Comparison of ENCODE assay signal across 1 cellular context in the genomic region with DNA sequence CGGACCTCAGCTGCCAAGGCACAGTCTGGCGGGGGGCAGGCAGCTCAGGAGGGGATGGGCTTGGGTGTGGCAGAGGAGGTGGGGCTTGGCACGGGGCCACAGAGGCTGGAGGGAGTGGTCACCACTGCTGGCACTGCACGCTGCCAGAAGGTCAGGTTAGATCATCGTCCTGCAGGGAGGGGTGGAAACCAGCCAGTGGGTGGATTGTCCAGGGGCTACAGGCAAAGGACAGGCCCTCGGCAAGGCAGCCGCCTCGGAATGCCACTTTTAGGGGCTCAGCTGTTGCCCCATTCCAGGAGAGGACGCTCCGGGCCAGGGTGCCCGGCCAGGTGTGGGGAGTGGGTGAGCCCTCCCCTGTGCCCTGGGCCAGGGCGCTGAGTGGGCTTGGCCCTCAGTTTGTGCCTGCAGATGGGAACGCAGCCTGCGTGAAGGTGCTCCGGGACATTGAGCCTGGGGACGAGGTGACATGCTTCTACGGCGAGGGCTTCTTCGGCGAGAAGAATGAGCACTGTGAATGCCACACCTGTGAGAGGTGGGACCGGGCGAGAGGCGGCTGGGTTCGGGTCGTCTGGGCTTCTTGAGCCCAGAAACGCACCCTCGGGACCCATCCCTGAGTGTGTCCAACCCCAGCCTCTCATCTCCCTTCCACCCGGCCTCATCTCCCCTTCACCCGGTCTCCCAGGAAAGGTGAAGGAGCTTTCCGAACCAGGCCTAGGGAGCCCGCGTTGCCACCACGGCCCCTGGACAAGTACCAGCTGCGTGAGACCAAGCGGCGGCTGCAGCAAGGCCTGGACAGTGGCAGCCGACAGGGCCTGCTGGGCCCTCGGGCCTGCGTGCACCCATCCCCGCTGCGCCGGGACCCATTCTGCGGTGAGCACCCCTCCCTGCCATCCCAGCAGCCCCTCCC.
A peak's percentile ranks its signal among the peaks of the same experiment; 100 is the strongest.
TF ChIP-seq lines count a peak whose summit lies in the region.

No MANE protein-coding gene starts in this region.

TF ChIP-seq in HEK293, 187 proteins besides CTCF, POLR2A, EP300 and RAD21 (continued from another document):
- TF ChIP-seq, protein P1, sequence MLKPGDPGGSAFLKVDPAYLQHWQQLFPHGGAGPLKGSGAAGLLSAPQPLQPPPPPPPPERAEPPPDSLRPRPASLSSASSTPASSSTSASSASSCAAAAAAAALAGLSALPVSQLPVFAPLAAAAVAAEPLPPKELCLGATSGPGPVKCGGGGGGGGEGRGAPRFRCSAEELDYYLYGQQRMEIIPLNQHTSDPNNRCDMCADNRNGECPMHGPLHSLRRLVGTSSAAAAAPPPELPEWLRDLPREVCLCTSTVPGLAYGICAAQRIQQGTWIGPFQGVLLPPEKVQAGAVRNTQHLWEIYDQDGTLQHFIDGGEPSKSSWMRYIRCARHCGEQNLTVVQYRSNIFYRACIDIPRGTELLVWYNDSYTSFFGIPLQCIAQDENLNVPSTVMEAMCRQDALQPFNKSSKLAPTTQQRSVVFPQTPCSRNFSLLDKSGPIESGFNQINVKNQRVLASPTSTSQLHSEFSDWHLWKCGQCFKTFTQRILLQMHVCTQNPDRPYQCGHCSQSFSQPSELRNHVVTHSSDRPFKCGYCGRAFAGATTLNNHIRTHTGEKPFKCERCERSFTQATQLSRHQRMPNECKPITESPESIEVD (tag by site-specific recombination; IDR thresholded peaks at IDR 0.05): no peak
- TF ChIP-seq ZNF202 (tag by site-specific recombination; IDR thresholded peaks at IDR 0.05; ENCODE audit: borderline replicate concordance) (no peak), ZNF10 (tag by site-specific recombination; IDR thresholded peaks at IDR 0.05) (peak; percentile 71; the same call in 1 of the 2 replicates), ZNF350 (tag by site-specific recombination; IDR thresholded peaks at IDR 0.05) (no peak), ZNF19 (tag by site-specific recombination; IDR thresholded peaks at IDR 0.05; ENCODE audit: low read depth) (no peak), KLF8 (tag by site-specific recombination; IDR thresholded peaks at IDR 0.05) (peak; percentile 67; the same call in 1 of the 2 replicates), ZFP41 (tag by site-specific recombination; IDR thresholded peaks at IDR 0.05; ENCODE audit: borderline replicate concordance) (no peak), ZIC2 (tag by site-specific recombination; IDR thresholded peaks at IDR 0.05) (0 out of 2 replicates have a peak, but pooled peaks have one; percentile 17), ZNF596 (tag by site-specific recombination; IDR thresholded peaks at IDR 0.05) (no peak), KLF10 (tag by site-specific recombination; IDR thresholded peaks at IDR 0.05) (peak; percentile 54; the same call in 1 of the 2 replicates), ZNF341 (tag by site-specific recombination; IDR thresholded peaks at IDR 0.05; ENCODE audit: low read depth) (peak; percentile 95), EGR2 (tag by site-specific recombination; IDR thresholded peaks at IDR 0.05; ENCODE audit: low read depth) (0 out of 2 replicates have a peak, but pooled peaks have one; percentile 14), ZNF510 (tag by site-specific recombination; IDR thresholded peaks at IDR 0.05; ENCODE audit: insufficient replicate concordance) (no peak), RBAK (tag by site-specific recombination; IDR thresholded peaks at IDR 0.05) (no peak), KLF1 (tag by site-specific recombination; IDR thresholded peaks at IDR 0.05) (peak; percentile 95)
- TF ChIP-seq, protein P2, sequence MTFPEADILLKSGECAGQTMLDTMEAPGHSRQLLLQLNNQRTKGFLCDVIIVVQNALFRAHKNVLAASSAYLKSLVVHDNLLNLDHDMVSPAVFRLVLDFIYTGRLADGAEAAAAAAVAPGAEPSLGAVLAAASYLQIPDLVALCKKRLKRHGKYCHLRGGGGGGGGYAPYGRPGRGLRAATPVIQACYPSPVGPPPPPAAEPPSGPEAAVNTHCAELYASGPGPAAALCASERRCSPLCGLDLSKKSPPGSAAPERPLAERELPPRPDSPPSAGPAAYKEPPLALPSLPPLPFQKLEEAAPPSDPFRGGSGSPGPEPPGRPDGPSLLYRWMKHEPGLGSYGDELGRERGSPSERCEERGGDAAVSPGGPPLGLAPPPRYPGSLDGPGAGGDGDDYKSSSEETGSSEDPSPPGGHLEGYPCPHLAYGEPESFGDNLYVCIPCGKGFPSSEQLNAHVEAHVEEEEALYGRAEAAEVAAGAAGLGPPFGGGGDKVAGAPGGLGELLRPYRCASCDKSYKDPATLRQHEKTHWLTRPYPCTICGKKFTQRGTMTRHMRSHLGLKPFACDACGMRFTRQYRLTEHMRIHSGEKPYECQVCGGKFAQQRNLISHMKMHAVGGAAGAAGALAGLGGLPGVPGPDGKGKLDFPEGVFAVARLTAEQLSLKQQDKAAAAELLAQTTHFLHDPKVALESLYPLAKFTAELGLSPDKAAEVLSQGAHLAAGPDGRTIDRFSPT (tag by site-specific recombination; IDR thresholded peaks at IDR 0.05): no peak
- TF ChIP-seq, protein P3, sequence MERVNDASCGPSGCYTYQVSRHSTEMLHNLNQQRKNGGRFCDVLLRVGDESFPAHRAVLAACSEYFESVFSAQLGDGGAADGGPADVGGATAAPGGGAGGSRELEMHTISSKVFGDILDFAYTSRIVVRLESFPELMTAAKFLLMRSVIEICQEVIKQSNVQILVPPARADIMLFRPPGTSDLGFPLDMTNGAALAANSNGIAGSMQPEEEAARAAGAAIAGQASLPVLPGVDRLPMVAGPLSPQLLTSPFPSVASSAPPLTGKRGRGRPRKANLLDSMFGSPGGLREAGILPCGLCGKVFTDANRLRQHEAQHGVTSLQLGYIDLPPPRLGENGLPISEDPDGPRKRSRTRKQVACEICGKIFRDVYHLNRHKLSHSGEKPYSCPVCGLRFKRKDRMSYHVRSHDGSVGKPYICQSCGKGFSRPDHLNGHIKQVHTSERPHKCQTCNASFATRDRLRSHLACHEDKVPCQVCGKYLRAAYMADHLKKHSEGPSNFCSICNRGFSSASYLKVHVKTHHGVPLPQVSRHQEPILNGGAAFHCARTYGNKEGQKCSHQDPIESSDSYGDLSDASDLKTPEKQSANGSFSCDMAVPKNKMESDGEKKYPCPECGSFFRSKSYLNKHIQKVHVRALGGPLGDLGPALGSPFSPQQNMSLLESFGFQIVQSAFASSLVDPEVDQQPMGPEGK (tag by site-specific recombination; IDR thresholded peaks at IDR 0.05): peak; percentile 66
- TF ChIP-seq, protein P4, sequence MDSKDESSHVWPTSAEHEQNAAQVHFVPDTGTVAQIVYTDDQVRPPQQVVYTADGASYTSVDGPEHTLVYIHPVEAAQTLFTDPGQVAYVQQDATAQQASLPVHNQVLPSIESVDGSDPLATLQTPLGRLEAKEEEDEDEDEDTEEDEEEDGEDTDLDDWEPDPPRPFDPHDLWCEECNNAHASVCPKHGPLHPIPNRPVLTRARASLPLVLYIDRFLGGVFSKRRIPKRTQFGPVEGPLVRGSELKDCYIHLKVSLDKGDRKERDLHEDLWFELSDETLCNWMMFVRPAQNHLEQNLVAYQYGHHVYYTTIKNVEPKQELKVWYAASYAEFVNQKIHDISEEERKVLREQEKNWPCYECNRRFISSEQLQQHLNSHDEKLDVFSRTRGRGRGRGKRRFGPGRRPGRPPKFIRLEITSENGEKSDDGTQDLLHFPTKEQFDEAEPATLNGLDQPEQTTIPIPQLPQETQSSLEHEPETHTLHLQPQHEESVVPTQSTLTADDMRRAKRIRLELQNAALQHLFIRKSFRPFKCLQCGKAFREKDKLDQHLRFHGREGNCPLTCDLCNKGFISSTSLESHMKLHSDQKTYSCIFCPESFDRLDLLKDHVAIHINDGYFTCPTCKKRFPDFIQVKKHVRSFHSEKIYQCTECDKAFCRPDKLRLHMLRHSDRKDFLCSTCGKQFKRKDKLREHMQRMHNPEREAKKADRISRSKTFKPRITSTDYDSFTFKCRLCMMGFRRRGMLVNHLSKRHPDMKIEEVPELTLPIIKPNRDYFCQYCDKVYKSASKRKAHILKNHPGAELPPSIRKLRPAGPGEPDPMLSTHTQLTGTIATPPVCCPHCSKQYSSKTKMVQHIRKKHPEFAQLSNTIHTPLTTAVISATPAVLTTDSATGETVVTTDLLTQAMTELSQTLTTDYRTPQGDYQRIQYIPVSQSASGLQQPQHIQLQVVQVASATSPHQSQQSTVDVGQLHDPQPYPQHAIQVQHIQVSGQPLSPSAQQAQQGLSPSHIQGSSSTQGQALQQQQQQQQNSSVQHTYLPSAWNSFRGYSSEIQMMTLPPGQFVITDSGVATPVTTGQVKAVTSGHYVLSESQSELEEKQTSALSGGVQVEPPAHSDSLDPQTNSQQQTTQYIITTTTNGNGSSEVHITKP (tag by site-specific recombination; IDR thresholded peaks at IDR 0.05): peak; percentile 62
- TF ChIP-seq, protein P5, sequence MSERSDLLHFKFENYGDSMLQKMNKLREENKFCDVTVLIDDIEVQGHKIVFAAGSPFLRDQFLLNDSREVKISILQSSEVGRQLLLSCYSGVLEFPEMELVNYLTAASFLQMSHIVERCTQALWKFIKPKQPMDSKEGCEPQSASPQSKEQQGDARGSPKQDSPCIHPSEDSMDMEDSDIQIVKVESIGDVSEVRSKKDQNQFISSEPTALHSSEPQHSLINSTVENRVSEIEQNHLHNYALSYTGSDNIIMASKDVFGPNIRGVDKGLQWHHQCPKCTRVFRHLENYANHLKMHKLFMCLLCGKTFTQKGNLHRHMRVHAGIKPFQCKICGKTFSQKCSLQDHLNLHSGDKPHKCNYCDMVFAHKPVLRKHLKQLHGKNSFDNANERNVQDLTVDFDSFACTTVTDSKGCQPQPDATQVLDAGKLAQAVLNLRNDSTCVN (tag by site-specific recombination; optimal IDR thresholded peaks at IDR 0.05): no peak
